8 cellular contexts compared by ENCODE assay signal in genomic region chr4:95095352-95095974, GRCh38.
A peak's percentile ranks its signal among the peaks of the same experiment; 100 is the strongest.
DNase-seq lines count a peak whose midpoint lies in the region; ATAC-seq and TF ChIP-seq lines count a peak whose summit lies in the region.

No MANE protein-coding gene starts in this region.

- WGBS in testis, 2 donors = 34 to 40% methylated on average over 1 of the region's 1 CpG

- peak; percentile 78 for TF ChIP-seq CTCF in PC-3 (conservative IDR thresholded peaks at IDR 0.05; ENCODE audit: low read depth, low read length)
- TF ChIP-seq CTCF in fibroblast of mammary gland (conservative IDR thresholded peaks at IDR 0.05; ENCODE audit: control insufficient read depth, insufficient read depth, low read depth, low read length) = peak; percentile 68
- TF ChIP-seq CTCF in testis (IDR thresholded peaks at IDR 0.05) = peak; percentile 23 to 46 (median 40)

- intact Hi-C loops in PC-3 (cut with micrococcal nuclease) (loop anchor here (1.0 to 2.0 kb wide), 5 partner anchors 119 to 474 kb away; no protein-coding TSS in a partner anchor), testis (cut with DNase I; ENCODE audit: low total_unique reads) (no loop called here)

- H3K4me3 ChIP-seq in PC-3 (ENCODE audit: low read length) (no peak overlapping the region), fibroblast of mammary gland (ENCODE audit: control insufficient read depth, low read depth, low read length) (no peak overlapping the region), testis (no peak overlapping the region)

- H3F3A ChIP-seq in PC-3 (ENCODE audit: low read length, unreplicated experiment) = no peaks in the 10 kb centered on the region

- no peak for TF ChIP-seq POLR2A in testis (IDR thresholded peaks at IDR 0.05)

- H3K79me2 ChIP-seq in PC-3 (ENCODE audit: low read length) = no peaks in the 10 kb centered on the region

- H3K9me2 ChIP-seq in PC-3 (replicated peaks; ENCODE audit: low read length) = no peaks in the 10 kb centered on the region

- BruUV-seq in PC-3 (replicated peaks; lab: Mats Ljungman, UMichigan) = no TSS peak

- POLR2A ChIA-PET in PC-3 (lab: Charles Lee; ENCODE audit: unreplicated experiment) = interaction anchor here (0.6 kb wide), 1 partner anchor 10 kb away, joined by 3 read pairs; no protein-coding TSS in a partner anchor

- H4K20me1 ChIP-seq in PC-3 (ENCODE audit: low read length) = no peaks in the 10 kb centered on the region

- H3K27me3 ChIP-seq in PC-3 (ENCODE audit: low read length) (no peaks in the 10 kb centered on the region), testis (no peaks in the 10 kb centered on the region)

- peak overlapping the region; percentile 52; the same call in 1 of the 2 replicates for H3K4me2 ChIP-seq in PC-3 (ENCODE audit: low read length)

- peak; percentile 19 for DNase-seq in SIG-M5 treated with dmso at 0.1 percent for 504 hours (lab: John Stamatoyannopoulos, UW; ENCODE audit: unreplicated experiment)
- DNase-seq in SIG-M5 (lab: John Stamatoyannopoulos, UW) = no peak
- DNase-seq in PC-3 = peak; percentile 71
- DNase-seq in fibroblast of mammary gland (ENCODE audit: low read depth) = peak; percentile 62
- peak; percentile 18 for DNase-seq in testis
- DNase-seq in NOMO-1 treated with dmso at 0.1 percent for 144 hours (lab: John Stamatoyannopoulos, UW; ENCODE audit: unreplicated experiment) = no peak
- no peak for DNase-seq in nucleus accumbens (lab: John Stamatoyannopoulos, UW)

- no peak overlapping the region for H2AFZ ChIP-seq in PC-3 (ENCODE audit: low read length)

- H3K27ac ChIP-seq in PC-3 (ENCODE audit: low read length) (peak overlapping the region; percentile 97), testis (no peak overlapping the region)

- peak; percentile 19; the same call in 1 of the 2 replicates for ATAC-seq in PC-3
- ATAC-seq in HG03039 (IDR thresholded peaks at IDR 0.05; ENCODE audit: unreplicated experiment) = no peak

- CTCF ChIA-PET in PC-3 (lab: Charles Lee) = no interaction called here

- H3K4me1 ChIP-seq in PC-3 (ENCODE audit: insufficient read depth, low read length) = peaks cover 48% of the 10 kb centered on the region
- H3K4me1 ChIP-seq in testis = no peaks in the 10 kb centered on the region

- H3K9me3 ChIP-seq in PC-3 (ENCODE audit: low read length) (no peaks in the 10 kb centered on the region), testis (no peaks in the 10 kb centered on the region)

- peak overlapping the region; percentile 83 for H3K9ac ChIP-seq in PC-3 (ENCODE audit: low read length)

- H3K36me3 ChIP-seq in PC-3 (ENCODE audit: low read depth, low read length) = no peaks in the 10 kb centered on the region
- H3K36me3 ChIP-seq in testis (ENCODE audit: low read depth, missing control alignments) = no peaks in the 10 kb centered on the region

Comparison
In these comparisons a context has a peak if more than half of its experiments do, and no peak if none do; other contexts are left out.
1. DNase-seq: peak in SIG-M5 treated with dmso at 0.1 percent for 504 hours (single experiment), PC-3 (single experiment), fibroblast of mammary gland (single experiment) and testis (single experiment); none in SIG-M5 (single experiment), NOMO-1 treated with dmso at 0.1 percent for 144 hours (single experiment) and nucleus accumbens (0 of 56).
2. Peak in every context shown above with its lines, with median percentiles within 50 percentile points of each other: CTCF ChIP-seq.